Comparison of ENCODE assay signal across 8 cellular contexts in genomic region chr10:3805227-3805790, GRCh38. TPM values are rescaled to one million over a fixed set of nuclear protein-coding genes. Genes with fewer than 3 reads are reported as not detected.
DNase-seq lines count a peak whose midpoint lies in the region; ATAC-seq, FAIRE-seq and TF ChIP-seq lines count a peak whose summit lies in the region.

No MANE protein-coding gene starts in this region.

- H3K4me3 ChIP-seq in SK-N-MC (no peak overlapping the region), cardiac fibroblast (replicated peaks in 1 of 2; ENCODE audit: low read depth in 2 of 2, low read length in 2 of 2) (no peak overlapping the region), mucosa of stomach (ENCODE audit: low read length) (no peak overlapping the region)

- H3K27me3 ChIP-seq in mucosa of stomach (ENCODE audit: control insufficient read depth, insufficient read depth, low read length): no peaks in the 10 kb centered on the region

- ATAC-seq in activated CD4-positive, alpha-beta T cell treated with anti-CD3 and anti-CD28 coated beads for 36 hours: peak; percentile 43
- peak; percentile 48 for ATAC-seq in HG03159 (IDR thresholded peaks at IDR 0.05; ENCODE audit: unreplicated experiment)

- peaks cover 74% of the 10 kb centered on the region for H3K4me1 ChIP-seq in mucosa of stomach (ENCODE audit: control insufficient read depth, insufficient read depth, low read length)

- H3K36me3 Mint-ChIP-seq in activated CD4-positive, alpha-beta T cell treated with anti-CD3 and anti-CD28 coated beads for 36 hours (ENCODE audit: low read depth): no peaks in the 10 kb centered on the region

- CTCF ChIA-PET in activated CD4-positive, alpha-beta T cell treated with anti-CD3 and anti-CD28 coated beads for 36 hours (lab: Charles Lee): interaction anchor here (0.6 to 1.4 kb wide), 2 partner anchors 22 to 382 kb away, joined by 3 read pairs; no protein-coding TSS in a partner anchor

- no peak overlapping the region for H3K27ac ChIP-seq in SK-N-MC

- TF ChIP-seq POLR2A in H54 (IDR thresholded peaks at IDR 0.05; ENCODE audit: low read depth, low read length): no peak

- peak overlapping the region; percentile 32 for H3K9ac ChIP-seq in SK-N-MC (ENCODE audit: insufficient read length)
- peak overlapping the region; percentile 49 for H3K9ac ChIP-seq in mucosa of stomach (ENCODE audit: low read length)

- peaks cover 64% of the 10 kb centered on the region for H3K4me1 Mint-ChIP-seq in activated CD4-positive, alpha-beta T cell treated with anti-CD3 and anti-CD28 coated beads for 36 hours

- no peaks in the 10 kb centered on the region for H3K9me3 ChIP-seq in SK-N-MC (ENCODE audit: low read depth, low read length)
- no peaks in the 10 kb centered on the region for H3K9me3 ChIP-seq in mucosa of stomach (ENCODE audit: control insufficient read depth, low read length)

- peak; percentile 71 for DNase-seq in activated CD4-positive, alpha-beta T cell treated with anti-CD3 and anti-CD28 coated beads for 36 hours
- no peak for DNase-seq in activated CD4-positive, alpha-beta T cell treated with anti-CD3 and anti-CD28 coated beads for 1 hour
- no peak for DNase-seq in SK-N-MC (ENCODE audit: low read depth, low spot score)
- DNase-seq in cardiac fibroblast (ENCODE audit: low read depth in 2 of 2): peak; percentile 85 to 98
- DNase-seq in H54 (ENCODE audit: insufficient read length, low spot score): no peak
- DNase-seq in NCI-H226: no peak

- no peak overlapping the region for H3K27ac Mint-ChIP-seq in activated CD4-positive, alpha-beta T cell treated with anti-CD3 and anti-CD28 coated beads for 36 hours

- no peaks in the 10 kb centered on the region for H3K9me3 Mint-ChIP-seq in activated CD4-positive, alpha-beta T cell treated with anti-CD3 and anti-CD28 coated beads for 36 hours (ENCODE audit: low read depth)

- no peak for TF ChIP-seq CTCF in cardiac fibroblast (IDR thresholded peaks at IDR 0.05; ENCODE audit: low read depth, low read length)

- H3K36me3 ChIP-seq in SK-N-MC (ENCODE audit: insufficient read depth, low read length) (no peaks in the 10 kb centered on the region), mucosa of stomach (ENCODE audit: control insufficient read depth, insufficient read depth, low read length) (no peaks in the 10 kb centered on the region)

- H3K4me3 Mint-ChIP-seq in activated CD4-positive, alpha-beta T cell treated with anti-CD3 and anti-CD28 coated beads for 36 hours: peak overlapping the region; percentile 55

- intact Hi-C loops in activated CD4-positive, alpha-beta T cell treated with anti-CD3 and anti-CD28 coated beads for 36 hours (cut with DNase I, micrococcal nuclease): loop anchor here in 1 of 2 experiments (1.0 kb wide), 7 partner anchors 23 to 326 kb away; no protein-coding TSS in a partner anchor

- no peak for FAIRE-seq in H54 (lab: Jason Lieb, UNC)

- POLR2A ChIA-PET in activated CD4-positive, alpha-beta T cell treated with anti-CD3 and anti-CD28 coated beads for 36 hours (lab: Charles Lee): interaction anchor here (0.6 to 8.5 kb wide), 9 partner anchors 22 to 69 kb away, joined by 3 to 165 read pairs (median 5); partner anchors contain the start of gene KLF6

- no peaks in the 10 kb centered on the region for H3K27me3 Mint-ChIP-seq in activated CD4-positive, alpha-beta T cell treated with anti-CD3 and anti-CD28 coated beads for 36 hours

RNA-seq across cellular contexts. Expression of gene KLF6, which starts 20.3 kb away (rescaled TPM):
- total RNA-seq in activated CD4-positive, alpha-beta T cell treated with anti-CD3 and anti-CD28 coated beads for 36 hours: 100 to 1,000 TPM; 107 to 114 TPM

Comparison
In these comparisons a context has a peak if more than half of its experiments do, and no peak if none do; other contexts are left out.
1. DNase-seq: peak in activated CD4-positive, alpha-beta T cell treated with anti-CD3 and anti-CD28 coated beads for 36 hours (single experiment) and cardiac fibroblast (2 of 2); none in activated CD4-positive, alpha-beta T cell treated with anti-CD3 and anti-CD28 coated beads for 1 hour (single experiment), SK-N-MC (single experiment), H54 (single experiment) and NCI-H226 (single experiment).